ENCODE assay signal across 8 cellular contexts in the genomic region with DNA sequence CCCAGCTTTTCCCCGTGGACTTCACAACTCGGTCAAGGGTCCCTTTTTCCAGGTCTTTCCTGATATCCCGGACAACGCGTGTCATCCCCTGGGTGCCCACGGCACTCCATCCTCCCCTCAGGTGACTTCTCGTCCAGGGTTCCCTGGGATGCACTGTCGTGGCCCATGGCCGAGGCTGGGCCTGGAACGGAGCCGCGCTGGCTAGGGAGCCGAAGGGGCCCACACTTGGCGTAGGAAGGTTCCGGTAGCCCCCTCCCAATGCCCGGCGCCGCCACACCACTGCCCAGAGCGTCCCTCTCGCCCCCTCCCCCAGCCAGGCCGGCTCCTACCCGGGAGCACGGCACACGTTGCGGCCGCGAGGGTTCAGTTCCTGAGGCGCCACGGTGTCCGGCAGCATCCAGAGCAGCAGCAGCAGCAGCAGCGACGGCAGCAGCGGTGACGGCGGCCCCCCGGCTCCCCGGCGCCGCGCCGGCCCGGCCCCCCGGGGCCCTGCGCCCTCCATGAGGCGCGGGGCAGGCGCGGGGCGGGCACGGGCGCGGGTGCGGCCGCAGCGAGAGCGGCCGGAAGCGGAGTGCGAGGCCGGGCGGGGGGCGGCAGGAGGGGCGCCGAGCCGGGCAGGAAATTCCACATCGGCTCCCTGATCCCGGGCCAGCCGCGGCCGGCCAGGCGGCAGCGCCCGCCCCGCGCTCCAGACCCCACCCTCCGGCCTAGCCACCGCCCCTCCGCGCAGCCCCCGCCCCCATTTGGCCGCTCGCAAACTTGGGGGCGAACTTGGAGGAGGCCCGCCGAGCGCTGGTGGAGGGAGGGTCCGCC. TPM values are rescaled to one million over a fixed set of nuclear protein-coding genes. Genes with fewer than 3 reads are reported as not detected.
DNase-seq lines count a peak whose midpoint lies in the region; ATAC-seq and TF ChIP-seq lines count a peak whose summit lies in the region.

A gene with protein sequence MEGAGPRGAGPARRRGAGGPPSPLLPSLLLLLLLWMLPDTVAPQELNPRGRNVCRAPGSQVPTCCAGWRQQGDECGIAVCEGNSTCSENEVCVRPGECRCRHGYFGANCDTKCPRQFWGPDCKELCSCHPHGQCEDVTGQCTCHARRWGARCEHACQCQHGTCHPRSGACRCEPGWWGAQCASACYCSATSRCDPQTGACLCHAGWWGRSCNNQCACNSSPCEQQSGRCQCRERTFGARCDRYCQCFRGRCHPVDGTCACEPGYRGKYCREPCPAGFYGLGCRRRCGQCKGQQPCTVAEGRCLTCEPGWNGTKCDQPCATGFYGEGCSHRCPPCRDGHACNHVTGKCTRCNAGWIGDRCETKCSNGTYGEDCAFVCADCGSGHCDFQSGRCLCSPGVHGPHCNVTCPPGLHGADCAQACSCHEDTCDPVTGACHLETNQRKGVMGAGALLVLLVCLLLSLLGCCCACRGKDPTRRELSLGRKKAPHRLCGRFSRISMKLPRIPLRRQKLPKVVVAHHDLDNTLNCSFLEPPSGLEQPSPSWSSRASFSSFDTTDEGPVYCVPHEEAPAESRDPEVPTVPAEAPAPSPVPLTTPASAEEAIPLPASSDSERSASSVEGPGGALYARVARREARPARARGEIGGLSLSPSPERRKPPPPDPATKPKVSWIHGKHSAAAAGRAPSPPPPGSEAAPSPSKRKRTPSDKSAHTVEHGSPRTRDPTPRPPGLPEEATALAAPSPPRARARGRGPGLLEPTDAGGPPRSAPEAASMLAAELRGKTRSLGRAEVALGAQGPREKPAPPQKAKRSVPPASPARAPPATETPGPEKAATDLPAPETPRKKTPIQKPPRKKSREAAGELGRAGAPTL (minus strand): TSS at position 573 of the 813 bp plus-strand sequence. CDS start 71 bp downstream, at position 502.

- peaks cover 26% of the 10 kb centered on the region for H3K4me1 ChIP-seq in body of pancreas

- H3K27me3 Mint-ChIP-seq in stimulated activated naive CD8-positive, alpha-beta T cell treated with anti-CD3 and anti-CD28 coated beads, Interleukin-15, Interleukin-2, amounts not matched to agents 100 ng/mL and 50 ng/mL, for 24 hours = peaks cover 45% of the 10 kb centered on the region

- H3K27ac Mint-ChIP-seq in stimulated activated naive CD8-positive, alpha-beta T cell treated with anti-CD3 and anti-CD28 coated beads, Interleukin-15, Interleukin-2, amounts not matched to agents 100 ng/mL and 50 ng/mL, for 24 hours = no peak within 1 kb of the TSS

- peaks cover 7% of the 10 kb centered on the region for H3K4me1 Mint-ChIP-seq in stimulated activated naive CD8-positive, alpha-beta T cell treated with anti-CD3 and anti-CD28 coated beads, Interleukin-15, Interleukin-2, amounts not matched to agents 100 ng/mL and 50 ng/mL, for 24 hours (ENCODE audit: low read depth)

- TF ChIP-seq POLR2A in body of pancreas (IDR thresholded peaks at IDR 0.05) = no peak

- no peaks in the 10 kb centered on the region for H3K36me3 Mint-ChIP-seq in stimulated activated naive CD8-positive, alpha-beta T cell treated with anti-CD3 and anti-CD28 coated beads, Interleukin-15, Interleukin-2, amounts not matched to agents 100 ng/mL and 50 ng/mL, for 24 hours (ENCODE audit: low read depth)

- ATAC-seq in body of pancreas (peak; percentile 62), GM18909 (IDR thresholded peaks at IDR 0.05; ENCODE audit: poor library complexity, unreplicated experiment) (no peak), GM18517 (IDR thresholded peaks at IDR 0.05; ENCODE audit: unreplicated experiment) (no peak)

- WGBS in body of pancreas, 2 donors = 1 to 5% methylated on average over 7 to 67 of the region's 87 CpGs

- H3K4me3 ChIP-seq in AG04449 (ENCODE audit: low read depth, low read length) (peak within 1 kb of the TSS; percentile 98), body of pancreas (no peak within 1 kb of the TSS)

- peak within 1 kb of the TSS in 2 of 4 donors; percentile 32 to 40 for H3K27ac ChIP-seq in body of pancreas

- TF ChIP-seq CTCF in AG04449 (IDR thresholded peaks at IDR 0.05; ENCODE audit: insufficient read depth, low read length, missing control alignments) (no peak), body of pancreas (IDR thresholded peaks at IDR 0.05) (no peak)

- peaks cover 0 to 4% of the 10 kb centered on the region in 2 donors for H3K36me3 ChIP-seq in body of pancreas (replicated peaks in 1 of 2; ENCODE audit: insufficient read depth in 1 of 2, low read depth in 2 of 2)

- no peaks in the 10 kb centered on the region for H3K9me3 ChIP-seq in body of pancreas

- peaks cover 0 to 15% of the 10 kb centered on the region in 2 donors for H3K27me3 ChIP-seq in body of pancreas

- DNase-seq in AG04449 (ENCODE audit: low read depth, low spot score) (no peak), HCEC 1CT (peak; percentile 25), body of pancreas (peak in 2 of 4 donors; percentile 40 to 44), kidney glomerular epithelial cell (lab: John Stamatoyannopoulos, UW) (peak; percentile 26), cerebellar cortex (ENCODE audit: low spot score) (no peak)

- POLR2A ChIA-PET in AG04449 (lab: Yijun Ruan, JAX) = interaction anchor here (0.8 to 1.7 kb wide), 3 partner anchors 14 to 131 kb away, joined by 3 to 5 read pairs (median 4); no protein-coding TSS in a partner anchor

- H3K4me3 Mint-ChIP-seq in stimulated activated naive CD8-positive, alpha-beta T cell treated with anti-CD3 and anti-CD28 coated beads, Interleukin-15, Interleukin-2, amounts not matched to agents 100 ng/mL and 50 ng/mL, for 24 hours = peak within 1 kb of the TSS; percentile 64

- intact Hi-C loops in body of pancreas (cut with DNase I) = no loop called here

- CTCF ChIA-PET in AG04449 (lab: Yijun Ruan, JAX) = interaction anchor here (1.2 to 3.8 kb wide), 2 partner anchors 15 to 19 kb away, joined by 3 to 34 read pairs; no protein-coding TSS in a partner anchor

- no peaks in the 10 kb centered on the region for H3K9me3 Mint-ChIP-seq in stimulated activated naive CD8-positive, alpha-beta T cell treated with anti-CD3 and anti-CD28 coated beads, Interleukin-15, Interleukin-2, amounts not matched to agents 100 ng/mL and 50 ng/mL, for 24 hours

RNA-seq across cellular contexts. Expression of the gene that starts here (rescaled TPM):
- 10 to 100 TPM in 1 of 2 donors, 1 to 10 TPM in 1; 9.9 to 13.5 TPM for total RNA-seq in body of pancreas

Comparison
In these comparisons a context has a peak if more than half of its experiments do, and no peak if none do; other contexts are left out.
1. DNase-seq: peak in HCEC 1CT (single experiment) and kidney glomerular epithelial cell (single experiment); none in AG04449 (single experiment) and cerebellar cortex (single experiment).